26 cellular contexts compared by ENCODE assay signal in the genomic region with DNA sequence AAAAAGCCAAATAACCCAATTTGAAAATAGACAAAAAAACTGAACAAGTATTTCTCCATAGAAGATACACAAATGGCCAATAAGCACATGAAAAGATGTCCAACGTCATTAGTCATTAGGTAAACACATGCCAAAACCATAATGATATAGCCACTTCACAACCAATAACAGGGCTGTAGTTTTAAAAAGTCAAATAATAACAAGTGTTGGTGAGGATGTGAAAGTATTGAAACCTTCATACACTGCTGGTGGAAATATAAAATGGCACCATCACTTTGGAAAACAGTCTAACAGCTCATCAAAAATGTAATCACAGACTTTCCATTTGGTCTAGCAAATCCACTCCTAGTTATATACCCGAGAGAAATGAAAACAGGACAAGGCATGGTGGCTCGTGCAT.
"Had no signal": no experiment of that assay in that cellular context is flagged by ENCODE, and none has a peak within 500 bp of the region (broad histone marks: within the 10 kb centered on the region; RNA-seq: fewer than 3 reads in every experiment).

No MANE protein-coding gene starts in this region.

- H3K27ac ChIP-seq: suprapubic skin, testis, thoracic aorta, thyroid gland, tibial artery, tibial nerve, upper lobe of left lung, upper lobe of right lung, vagina had no signal

- H3K36me3 ChIP-seq: stomach, suprapubic skin, thoracic aorta, thyroid gland, tibial artery, tibial nerve, transverse colon, upper lobe of left lung, upper lobe of right lung, uterus, vagina had no signal

- H3K4me1 ChIP-seq: testis, thyroid gland, tibial artery, upper lobe of left lung, upper lobe of right lung had no signal

- H3K9me3 ChIP-seq: stomach, suprapubic skin, testis, thoracic aorta, thyroid gland, tibial artery, transverse colon, upper lobe of left lung, upper lobe of right lung, uterus, vagina had no signal

- H3K27me3 ChIP-seq: testis, thyroid gland, tibial nerve, transverse colon, upper lobe of left lung, upper lobe of right lung, uterus, vagina had no signal

- ATAC-seq: stimulated activated effector memory CD8-positive, alpha-beta T cell treated with anti-CD3 and anti-CD28 coated beads, Interleukin-12 subunit alpha, Interleukin-12 subunit beta, amount 100 ng/mL, for 72 hours; stimulated activated memory B cell treated with anti-CD40 and anti-IgM and Interleukin-4, amounts not matched to agents 10 μg/mL and 1 μg/mL and 100 μg/mL, for 72 hours; stimulated activated naive B cell treated with anti-CD40 and anti-IgM and Interleukin-4, amounts not matched to agents 10 μg/mL and 1 μg/mL and 100 μg/mL, for 72 hours; stimulated activated naive CD8-positive, alpha-beta T cell treated with anti-CD3 and anti-CD28 coated beads, Interleukin-15, amount 100 ng/mL, for 72 hours; stimulated activated naive CD8-positive, alpha-beta T cell treated with anti-CD3 and anti-CD28 coated beads, Interleukin-15, Interleukin-2, amounts not matched to agents 100 U/mL and 50 U/mL, for 24 hours; upper lobe of right lung had no signal

- DNase-seq: stimulated activated CD4-positive, alpha-beta T cell treated with anti-CD3 and anti-CD28 coated beads, Interleukin-2, amount 100 ng/mL, for 48 hours; stimulated activated CD4-positive, alpha-beta T cell treated with anti-CD3 and anti-CD28 coated beads, Interleukin-4, amount 100 ng/mL, for 1 hour; stimulated activated CD4-positive, alpha-beta T cell treated with anti-CD3 and anti-CD28 coated beads, Interleukin-4, amount 100 ng/mL, for 24 hours; stimulated activated CD4-positive, alpha-beta T cell treated with anti-CD3 and anti-CD28 coated beads, Interleukin-4, amount 100 ng/mL, for 4 hours; stimulated activated CD8-positive, alpha-beta memory T cell treated with anti-CD3 and anti-CD28 coated beads, Interleukin-4, amount 100 ng/mL, for 48 hours; stimulated activated naive B cell treated with anti-CD40 and anti-IgM and Interleukin-4, amounts not matched to agents 10 μg/mL and 1 μg/mL and 100 μg/mL, for 72 hours; stimulated activated naive CD4-positive, alpha-beta T cell; stimulated activated naive CD4-positive, alpha-beta T cell treated with Interleukin-2 at 50 U/mL for 16 hours; stimulated activated naive CD8-positive, alpha-beta T cell treated with anti-CD3 and anti-CD28 coated beads, Interleukin-15, amount 100 ng/mL, for 72 hours; stimulated activated naive CD8-positive, alpha-beta T cell treated with anti-CD3 and anti-CD28 coated beads, Interleukin-15, Interleukin-2, amounts not matched to agents 100 U/mL and 50 U/mL, for 24 hours; stomach; substantia nigra; testis; thyroid gland; tibial artery; transverse colon; trophoblast cell; upper lobe of left lung; upper lobe of right lung; uterus had no signal

- H3K4me3 ChIP-seq: stomach, suprapubic skin, testis, thoracic aorta, thyroid gland, tibial artery, tibial nerve, transverse colon, upper lobe of left lung, upper lobe of right lung, uterus, vagina had no signal
